In genomic region chr10:6201511-6201975, GRCh38 we compare ENCODE assay signal across 1 cellular context.
TF ChIP-seq lines count a peak whose summit lies in the region.

No MANE protein-coding gene starts in this region.

TF ChIP-seq in HepG2, 621 proteins besides CTCF, POLR2A, EP300 and RAD21 (continued from another document and continues in another):
- TF ChIP-seq, protein P1, sequence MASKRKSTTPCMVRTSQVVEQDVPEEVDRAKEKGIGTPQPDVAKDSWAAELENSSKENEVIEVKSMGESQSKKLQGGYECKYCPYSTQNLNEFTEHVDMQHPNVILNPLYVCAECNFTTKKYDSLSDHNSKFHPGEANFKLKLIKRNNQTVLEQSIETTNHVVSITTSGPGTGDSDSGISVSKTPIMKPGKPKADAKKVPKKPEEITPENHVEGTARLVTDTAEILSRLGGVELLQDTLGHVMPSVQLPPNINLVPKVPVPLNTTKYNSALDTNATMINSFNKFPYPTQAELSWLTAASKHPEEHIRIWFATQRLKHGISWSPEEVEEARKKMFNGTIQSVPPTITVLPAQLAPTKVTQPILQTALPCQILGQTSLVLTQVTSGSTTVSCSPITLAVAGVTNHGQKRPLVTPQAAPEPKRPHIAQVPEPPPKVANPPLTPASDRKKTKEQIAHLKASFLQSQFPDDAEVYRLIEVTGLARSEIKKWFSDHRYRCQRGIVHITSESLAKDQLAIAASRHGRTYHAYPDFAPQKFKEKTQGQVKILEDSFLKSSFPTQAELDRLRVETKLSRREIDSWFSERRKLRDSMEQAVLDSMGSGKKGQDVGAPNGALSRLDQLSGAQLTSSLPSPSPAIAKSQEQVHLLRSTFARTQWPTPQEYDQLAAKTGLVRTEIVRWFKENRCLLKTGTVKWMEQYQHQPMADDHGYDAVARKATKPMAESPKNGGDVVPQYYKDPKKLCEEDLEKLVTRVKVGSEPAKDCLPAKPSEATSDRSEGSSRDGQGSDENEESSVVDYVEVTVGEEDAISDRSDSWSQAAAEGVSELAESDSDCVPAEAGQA (IDR thresholded peaks at IDR 0.05; ENCODE audit: low read depth): no peak
- TF ChIP-seq, protein P1 (CRISPR knock-in tag; IDR thresholded peaks at IDR 0.05; ENCODE audit: borderline replicate concordance): 0 out of 2 replicates have a peak, but pooled peaks have one; percentile 21
- no peak for TF ChIP-seq ZNF317 (CRISPR knock-in tag; IDR thresholded peaks at IDR 0.05)
- no peak for TF ChIP-seq IRF2 (CRISPR knock-in tag; IDR thresholded peaks at IDR 0.05)
- TF ChIP-seq KAT8 (CRISPR knock-in tag; IDR thresholded peaks at IDR 0.05): no peak
- no peak for TF ChIP-seq MZF1 (CRISPR knock-in tag; IDR thresholded peaks at IDR 0.05; ENCODE audit: borderline replicate concordance)
- 0 out of 2 replicates have a peak, but pooled peaks have one; percentile 44 for TF ChIP-seq POGZ (CRISPR knock-in tag; IDR thresholded peaks at IDR 0.05)
- TF ChIP-seq TOE1 (CRISPR knock-in tag; IDR thresholded peaks at IDR 0.05): no peak
- TF ChIP-seq ZNF766 (CRISPR knock-in tag; IDR thresholded peaks at IDR 0.05; ENCODE audit: borderline replicate concordance): peak; percentile 61; the same call in 1 of the 2 replicates
- no peak for TF ChIP-seq NFE2L2 (IDR thresholded peaks at IDR 0.05; ENCODE audit: low read length)
- TF ChIP-seq ZNF276 (CRISPR knock-in tag; IDR thresholded peaks at IDR 0.05; ENCODE audit: low read depth): no peak
- no peak for TF ChIP-seq CEBPB (IDR thresholded peaks at IDR 0.05; ENCODE audit: borderline replicate concordance, low read depth, low read length)
- TF ChIP-seq NAIF1 (CRISPR knock-in tag; IDR thresholded peaks at IDR 0.05; ENCODE audit: borderline replicate concordance): no peak
- TF ChIP-seq ZNF800 (CRISPR knock-in tag; IDR thresholded peaks at IDR 0.05): 0 out of 2 replicates have a peak, but pooled peaks have one; percentile 41
- TF ChIP-seq, protein P2, sequence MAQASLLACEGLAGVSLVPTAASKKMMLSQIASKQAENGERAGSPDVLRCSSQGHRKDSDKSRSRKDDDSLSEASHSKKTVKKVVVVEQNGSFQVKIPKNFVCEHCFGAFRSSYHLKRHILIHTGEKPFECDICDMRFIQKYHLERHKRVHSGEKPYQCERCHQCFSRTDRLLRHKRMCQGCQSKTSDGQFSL (CRISPR knock-in tag; IDR thresholded peaks at IDR 0.05): no peak
- TF ChIP-seq, protein P3, sequence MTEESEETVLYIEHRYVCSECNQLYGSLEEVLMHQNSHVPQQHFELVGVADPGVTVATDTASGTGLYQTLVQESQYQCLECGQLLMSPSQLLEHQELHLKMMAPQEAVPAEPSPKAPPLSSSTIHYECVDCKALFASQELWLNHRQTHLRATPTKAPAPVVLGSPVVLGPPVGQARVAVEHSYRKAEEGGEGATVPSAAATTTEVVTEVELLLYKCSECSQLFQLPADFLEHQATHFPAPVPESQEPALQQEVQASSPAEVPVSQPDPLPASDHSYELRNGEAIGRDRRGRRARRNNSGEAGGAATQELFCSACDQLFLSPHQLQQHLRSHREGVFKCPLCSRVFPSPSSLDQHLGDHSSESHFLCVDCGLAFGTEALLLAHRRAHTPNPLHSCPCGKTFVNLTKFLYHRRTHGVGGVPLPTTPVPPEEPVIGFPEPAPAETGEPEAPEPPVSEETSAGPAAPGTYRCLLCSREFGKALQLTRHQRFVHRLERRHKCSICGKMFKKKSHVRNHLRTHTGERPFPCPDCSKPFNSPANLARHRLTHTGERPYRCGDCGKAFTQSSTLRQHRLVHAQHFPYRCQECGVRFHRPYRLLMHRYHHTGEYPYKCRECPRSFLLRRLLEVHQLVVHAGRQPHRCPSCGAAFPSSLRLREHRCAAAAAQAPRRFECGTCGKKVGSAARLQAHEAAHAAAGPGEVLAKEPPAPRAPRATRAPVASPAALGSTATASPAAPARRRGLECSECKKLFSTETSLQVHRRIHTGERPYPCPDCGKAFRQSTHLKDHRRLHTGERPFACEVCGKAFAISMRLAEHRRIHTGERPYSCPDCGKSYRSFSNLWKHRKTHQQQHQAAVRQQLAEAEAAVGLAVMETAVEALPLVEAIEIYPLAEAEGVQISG (CRISPR knock-in tag; IDR thresholded peaks at IDR 0.05): peak; percentile 26; the same call in 1 of the 2 replicates
- TF ChIP-seq ZNF180 (CRISPR knock-in tag; IDR thresholded peaks at IDR 0.05; ENCODE audit: borderline replicate concordance, low read depth): no peak
- TF ChIP-seq ZNF331 (CRISPR knock-in tag; IDR thresholded peaks at IDR 0.05): no peak
- no peak for TF ChIP-seq PAX8 (CRISPR knock-in tag; IDR thresholded peaks at IDR 0.05; ENCODE audit: borderline replicate concordance)
- no peak for TF ChIP-seq BRF2 (CRISPR knock-in tag; IDR thresholded peaks at IDR 0.05)
- no peak for TF ChIP-seq FLYWCH1 (CRISPR knock-in tag; IDR thresholded peaks at IDR 0.05)
- TF ChIP-seq NCOA1 (CRISPR knock-in tag; IDR thresholded peaks at IDR 0.05): no peak
- no peak for TF ChIP-seq ZSCAN12 (CRISPR knock-in tag; IDR thresholded peaks at IDR 0.05)
- no peak for TF ChIP-seq ARID2 (CRISPR knock-in tag; IDR thresholded peaks at IDR 0.05; ENCODE audit: borderline replicate concordance)
- peak; percentile 75; the same call in 1 of the 2 replicates for TF ChIP-seq PHF21A (CRISPR knock-in tag; IDR thresholded peaks at IDR 0.05)
- peak; percentile 73 for TF ChIP-seq ZNF589 (CRISPR knock-in tag; conservative IDR thresholded peaks at IDR 0.05)
- TF ChIP-seq ELF1 (CRISPR knock-in tag; IDR thresholded peaks at IDR 0.05): no peak
- no peak for TF ChIP-seq PHB2 (IDR thresholded peaks at IDR 0.05; ENCODE audit: partially characterized antibody)
- TF ChIP-seq, protein P4, sequence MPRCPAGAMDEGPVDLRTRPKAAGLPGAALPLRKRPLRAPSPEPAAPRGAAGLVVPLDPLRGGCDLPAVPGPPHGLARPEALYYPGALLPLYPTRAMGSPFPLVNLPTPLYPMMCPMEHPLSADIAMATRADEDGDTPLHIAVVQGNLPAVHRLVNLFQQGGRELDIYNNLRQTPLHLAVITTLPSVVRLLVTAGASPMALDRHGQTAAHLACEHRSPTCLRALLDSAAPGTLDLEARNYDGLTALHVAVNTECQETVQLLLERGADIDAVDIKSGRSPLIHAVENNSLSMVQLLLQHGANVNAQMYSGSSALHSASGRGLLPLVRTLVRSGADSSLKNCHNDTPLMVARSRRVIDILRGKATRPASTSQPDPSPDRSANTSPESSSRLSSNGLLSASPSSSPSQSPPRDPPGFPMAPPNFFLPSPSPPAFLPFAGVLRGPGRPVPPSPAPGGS (CRISPR knock-in tag; IDR thresholded peaks at IDR 0.05): no peak
- no peak for TF ChIP-seq TAF15 (IDR thresholded peaks at IDR 0.05; ENCODE audit: low read depth, low read length, poor library complexity, severe bottlenecking)
- TF ChIP-seq CC2D1A (CRISPR knock-in tag; IDR thresholded peaks at IDR 0.05): no peak
- no peak for TF ChIP-seq ATF7-NPFF (CRISPR knock-in tag; IDR thresholded peaks at IDR 0.05; ENCODE audit: low read depth)
- no peak for TF ChIP-seq FOXA3 (CRISPR knock-in tag; IDR thresholded peaks at IDR 0.05)
- TF ChIP-seq ZBTB1 (CRISPR knock-in tag; IDR thresholded peaks at IDR 0.05; ENCODE audit: borderline replicate concordance): no peak
- no peak for TF ChIP-seq RARG (CRISPR knock-in tag; IDR thresholded peaks at IDR 0.05; ENCODE audit: low read depth)
- TF ChIP-seq TBL1XR1 (IDR thresholded peaks at IDR 0.05; ENCODE audit: borderline replicate concordance, low read length, partially characterized antibody): no peak
- TF ChIP-seq NONO (IDR thresholded peaks at IDR 0.05): no peak
- 0 out of 2 replicates have a peak, but pooled peaks have one; percentile 22 for TF ChIP-seq NONO (CRISPR knock-in tag; conservative IDR thresholded peaks at IDR 0.05)
- TF ChIP-seq ZFY (CRISPR knock-in tag; IDR thresholded peaks at IDR 0.05): 0 out of 2 replicates have a peak, but pooled peaks have one; percentile 23
- no peak for TF ChIP-seq SSRP1 (CRISPR knock-in tag; IDR thresholded peaks at IDR 0.05)
- no peak for TF ChIP-seq ZNF546 (CRISPR knock-in tag; conservative IDR thresholded peaks at IDR 0.05)
- no peak for TF ChIP-seq ZNF124 (CRISPR knock-in tag; IDR thresholded peaks at IDR 0.05)
- no peak for TF ChIP-seq ZNF263 (CRISPR knock-in tag; IDR thresholded peaks at IDR 0.05)
- no peak for TF ChIP-seq ZNF337 (CRISPR knock-in tag; IDR thresholded peaks at IDR 0.05; ENCODE audit: borderline replicate concordance, low read depth)
